Comparison of ENCODE assay signal across 9 cellular contexts in genomic region chr13:113854238-113855011, GRCh38. TPM values are rescaled to one million over a fixed set of nuclear protein-coding genes. Genes with fewer than 3 reads are reported as not detected.
DNase-seq lines count a peak whose midpoint lies in the region; ATAC-seq and TF ChIP-seq lines count a peak whose summit lies in the region.
"Had no signal": no experiment of that assay in that cellular context is flagged by ENCODE, and none has a peak within 500 bp of the region (broad histone marks: within the 10 kb centered on the region; RNA-seq: fewer than 3 reads in every experiment).

No MANE protein-coding gene starts in this region.

- TF ChIP-seq POLR2A in adrenal gland (IDR thresholded peaks at IDR 0.05): no peak

- H3K27ac ChIP-seq in adrenal gland (peak overlapping the region in 2 of 5 donors; percentile 6 to 50), left lung (no peak overlapping the region), thoracic aorta (peak overlapping the region; percentile 26 to 48)
- H3K27ac ChIP-seq: 22Rv1 had no signal

- TF ChIP-seq CTCF in adrenal gland (IDR thresholded peaks at IDR 0.05): no peak
- TF ChIP-seq CTCF in left lung (IDR thresholded peaks at IDR 0.05): no peak
- no peak for TF ChIP-seq CTCF in thoracic aorta (IDR thresholded peaks at IDR 0.05)

- no peak overlapping the region for H3K4me3 ChIP-seq in adrenal gland
- no peak overlapping the region for H3K4me3 ChIP-seq in left lung
- peak overlapping the region; percentile 8 for H3K4me3 ChIP-seq in thoracic aorta

- WGBS in adrenal gland, 4 donors: 48 to 69% (median 63%) methylated on average over 9 to 31 of the region's 31 CpGs

- H3K9me3 ChIP-seq in adrenal gland (replicated peaks in 1 of 3): no peaks in the 10 kb centered on the region
- H3K9me3 ChIP-seq in left lung: no peaks in the 10 kb centered on the region
- H3K9me3 ChIP-seq in thoracic aorta: no peaks in the 10 kb centered on the region

- intact Hi-C loops in adrenal gland (cut with DNase I) (no loop called here), left lung (cut with DNase I) (no loop called here)

- H3K27me3 ChIP-seq in adrenal gland (no peaks in the 10 kb centered on the region), left lung (no peaks in the 10 kb centered on the region), thoracic aorta (replicated peaks; ENCODE audit: insufficient read depth) (no peaks in the 10 kb centered on the region)

- peak; percentile 50 for ATAC-seq in left lung
- no peak for ATAC-seq in thoracic aorta (ENCODE audit: insufficient number of reproducible peaks, low FRiP score, low read depth)
- no peak for ATAC-seq in HG02885 (IDR thresholded peaks at IDR 0.05; ENCODE audit: poor library complexity, unreplicated experiment)
- no peak for ATAC-seq in GM18511 (IDR thresholded peaks at IDR 0.05; ENCODE audit: unreplicated experiment)
- no peak for ATAC-seq in GM21390 (IDR thresholded peaks at IDR 0.05; ENCODE audit: unreplicated experiment)

- peaks cover 20 to 50% of the 10 kb centered on the region in 2 donors for H3K4me1 ChIP-seq in adrenal gland (replicated peaks in 1 of 2)
- H3K4me1 ChIP-seq in left lung: peaks cover 27 to 39% of the 10 kb centered on the region in 2 donors
- peaks cover 35 to 69% of the 10 kb centered on the region in 2 donors for H3K4me1 ChIP-seq in thoracic aorta (ENCODE audit: control insufficient read depth in 1 of 2, low read depth in 2 of 2)

- no peaks in the 10 kb centered on the region for H3K36me3 ChIP-seq in adrenal gland (replicated peaks in 1 of 2)
- H3K36me3 ChIP-seq in left lung: no peaks in the 10 kb centered on the region
- peaks cover 3% of the 10 kb centered on the region for H3K36me3 ChIP-seq in thoracic aorta

- DNase-seq in NCI-H1417 (lab: John Stamatoyannopoulos, UW): peak; percentile 50 to 74 (median 61)
- DNase-seq in NCI-H1417 treated with DMSO at 0.1 percent for 48 hours (lab: John Stamatoyannopoulos, UW): no peak
- peak in 6 of 7 donors; percentile 42 to 66 (median 49) for DNase-seq in adrenal gland
- DNase-seq in left lung: peak; percentile 61 to 68
- no peak for DNase-seq in thoracic aorta (ENCODE audit: low spot score)

RNA-seq across cellular contexts. Expression of gene GAS6, which starts 9.5 kb away (rescaled TPM):
- total RNA-seq in adrenal gland (100 to 1,000 TPM in 2 of 8 donors, 10 to 100 TPM in 6; 33.6 to 109 (median 82.9) TPM), left lung (100 to 1,000 TPM in 1 of 2 donors, 10 to 100 TPM in 1; 79.9 to 169 TPM), thoracic aorta (1,000 to 10,000 TPM in 1 of 2 donors, 100 to 1,000 TPM in 1; 854 to 1,319 TPM)
- 10 to 100 TPM in 2 of 3 donors, 1 to 10 TPM in 1; 7.1 to 90.5 (median 90.4) TPM for polyA plus RNA-seq in adrenal gland

Comparison
In these comparisons a context has a peak if more than half of its experiments do, and no peak if none do; other contexts are left out.
1. DNase-seq: peak in NCI-H1417 (3 of 3), adrenal gland (6 of 7) and left lung (2 of 2); none in NCI-H1417 treated with DMSO at 0.1 percent for 48 hours (single experiment) and thoracic aorta (single experiment).
2. H3K27ac ChIP-seq: peak in thoracic aorta (2 of 2); none in left lung (0 of 2).
3. RNA of gene GAS6, which starts 9.5 kb away (total RNA-seq): 854 to 1,319 TPM in thoracic aorta; 79.9 to 169 TPM in left lung and 33.6 to 109 TPM in adrenal gland; every median in the first group is over 4 times any median in the second.